In the genomic region with DNA sequence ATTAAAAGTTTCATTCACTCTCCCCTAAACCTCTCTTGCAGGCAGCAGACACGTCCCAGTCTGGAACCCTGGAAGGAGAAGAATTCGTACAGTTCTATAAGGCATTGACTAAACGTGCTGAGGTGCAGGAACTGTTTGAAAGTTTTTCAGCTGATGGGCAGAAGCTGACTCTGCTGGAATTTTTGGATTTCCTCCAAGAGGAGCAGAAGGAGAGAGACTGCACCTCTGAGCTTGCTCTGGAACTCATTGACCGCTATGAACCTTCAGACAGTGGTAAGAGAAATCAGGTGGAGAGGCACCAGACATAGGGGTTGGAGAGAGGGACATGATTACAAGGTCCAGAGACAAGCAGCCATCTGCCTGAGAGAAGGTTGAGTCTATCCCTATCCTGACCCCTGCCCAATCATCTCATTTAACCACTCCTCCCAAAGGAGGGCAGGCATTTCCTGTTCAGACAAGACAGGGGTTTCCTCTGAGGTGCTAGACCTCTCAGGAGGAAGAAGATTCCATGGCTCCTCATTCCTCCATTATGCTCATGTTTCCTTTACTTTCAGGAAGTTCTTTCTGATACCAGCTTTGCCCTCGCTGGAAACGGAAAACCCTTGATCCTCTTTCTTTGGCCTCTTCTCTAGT, we compare ENCODE assay signal across 1 cellular context.
A peak's percentile ranks its signal among the peaks of the same experiment; 100 is the strongest.
TF ChIP-seq lines count a peak whose summit lies in the region.

No MANE protein-coding gene starts in this region.

TF ChIP-seq in Ishikawa, 13 proteins besides CTCF, POLR2A, EP300 and RAD21 (continued from another document):
- no peak for TF ChIP-seq REST (IDR thresholded peaks at IDR 0.05; ENCODE audit: low read depth)
- TF ChIP-seq NFIC (IDR thresholded peaks at IDR 0.05): peak; percentile 54; the same call in 1 of the 2 replicates
TF ChIP-seq in Ishikawa: peak in this region for 2.
